9 cellular contexts compared by ENCODE assay signal in the genomic region with DNA sequence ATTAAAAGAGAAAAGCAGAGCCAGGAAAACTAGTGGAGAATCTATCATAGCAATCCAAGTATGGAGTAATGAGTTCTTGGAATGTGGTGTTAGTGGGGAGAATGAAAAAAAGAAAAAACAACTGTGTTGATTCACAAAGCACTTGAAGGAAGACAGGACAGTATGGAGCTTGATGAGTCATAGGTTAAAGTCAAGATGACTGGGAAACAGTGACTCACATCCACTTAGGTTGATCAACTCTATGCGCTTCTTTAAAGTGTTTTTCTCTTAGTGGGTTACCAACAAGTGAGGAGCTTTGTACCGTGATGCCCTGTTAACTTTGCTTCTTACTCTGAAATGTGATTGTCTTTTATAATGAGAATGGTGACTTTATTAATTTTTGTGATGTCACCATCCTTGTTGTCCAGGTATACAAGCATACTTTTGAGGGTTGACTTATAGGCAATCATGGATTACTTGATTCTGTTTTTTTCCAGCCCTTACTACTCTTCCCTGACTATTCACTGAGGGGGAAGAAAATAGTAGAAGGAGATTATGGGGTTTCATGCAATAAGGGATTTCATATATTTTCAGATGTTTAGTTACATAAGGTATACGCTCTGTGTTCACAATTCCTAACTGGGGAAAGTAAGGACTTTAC. TPM values are rescaled to one million over a fixed set of nuclear protein-coding genes. Genes with fewer than 3 reads are reported as not detected.
A peak's percentile ranks its signal among the peaks of the same experiment; 100 is the strongest.
DNase-seq lines count a peak whose midpoint lies in the region; ATAC-seq and TF ChIP-seq lines count a peak whose summit lies in the region.
"Had no signal": no experiment of that assay in that cellular context is flagged by ENCODE, and none has a peak within 500 bp of the region (broad histone marks: within the 10 kb centered on the region; RNA-seq: fewer than 3 reads in every experiment).

No MANE protein-coding gene starts in this region.

- no peak overlapping the region for H3K4me3 ChIP-seq in HEK293 (ENCODE audit: low read depth, low read length)
- H3K4me3 ChIP-seq in Panc1 (ENCODE audit: low read depth in 2 of 2, low read length in 2 of 2): no peak overlapping the region
- no peak overlapping the region for H3K4me3 ChIP-seq in fibroblast of mammary gland (ENCODE audit: control insufficient read depth, low read depth, low read length)

- H3K27me3 ChIP-seq in Panc1 (ENCODE audit: control insufficient read depth, insufficient read depth, low read length): no peaks in the 10 kb centered on the region

- H3K27me3 Mint-ChIP-seq in WTC11 (ENCODE audit: low read depth) (no peaks in the 10 kb centered on the region), progenitor cell of endocrine pancreas (no peaks in the 10 kb centered on the region)
- H3K27me3 Mint-ChIP-seq: memory B cell had no signal

- H3K36me3 Mint-ChIP-seq in WTC11: no peaks in the 10 kb centered on the region
- no peaks in the 10 kb centered on the region for H3K36me3 Mint-ChIP-seq in progenitor cell of endocrine pancreas (ENCODE audit: insufficient read depth)
- H3K36me3 Mint-ChIP-seq: memory B cell had no signal

- DNase-seq in Daoy (ENCODE audit: low read depth): peak; percentile 94
- DNase-seq in Panc1 (ENCODE audit: low read depth, low spot score): peak; percentile 69
- peak; percentile 100 for DNase-seq in fibroblast of mammary gland (ENCODE audit: low read depth)
- no peak for DNase-seq in WTC11 (ENCODE audit: low spot score)
- no peak for DNase-seq in progenitor cell of endocrine pancreas (ENCODE audit: low spot score, unreplicated experiment)
- DNase-seq in germinal center (ENCODE audit: low spot score): no peak

- intact Hi-C loops in Panc1 (cut with micrococcal nuclease; ENCODE audit: unreplicated experiment): no loop called here

- H3K27ac Mint-ChIP-seq in WTC11: no peak overlapping the region
- no peak overlapping the region for H3K27ac Mint-ChIP-seq in progenitor cell of endocrine pancreas

- TF ChIP-seq CTCF in HEK293 (tag by site-specific recombination; IDR thresholded peaks at IDR 0.05): no peak
- TF ChIP-seq CTCF in Panc1 (IDR thresholded peaks at IDR 0.05): no peak
- TF ChIP-seq CTCF in fibroblast of mammary gland (conservative IDR thresholded peaks at IDR 0.05; ENCODE audit: control insufficient read depth, insufficient read depth, low read depth, low read length): no peak
- TF ChIP-seq CTCF in WTC11 (IDR thresholded peaks at IDR 0.05): no peak
- TF ChIP-seq CTCF in progenitor cell of endocrine pancreas (IDR thresholded peaks at IDR 0.05; ENCODE audit: unreplicated experiment): no peak

- H3K4me1 Mint-ChIP-seq in WTC11 (no peaks in the 10 kb centered on the region), progenitor cell of endocrine pancreas (ENCODE audit: low read depth) (no peaks in the 10 kb centered on the region)
- H3K4me1 Mint-ChIP-seq: memory B cell had no signal

- CTCF ChIA-PET in HEK293 (lab: Yijun Ruan, JAX) (interaction anchor here (0.7 kb wide), 1 partner anchor 1733 kb away, joined by 3 read pairs; no protein-coding TSS in a partner anchor), Panc1 (lab: Charles Lee) (no interaction called here), WTC11 (lab: Charles Lee) (no interaction called here)

- H3K9me3 ChIP-seq in HEK293 (ENCODE audit: control insufficient read depth, insufficient read depth, low read depth, low read length) (no peaks in the 10 kb centered on the region), Panc1 (ENCODE audit: control insufficient read depth, insufficient read depth, low read depth, low read length) (no peaks in the 10 kb centered on the region)

- ATAC-seq in Panc1 (no peak), WTC11 (no peak), HG03565 (IDR thresholded peaks at IDR 0.05; ENCODE audit: unreplicated experiment) (no peak)

- POLR2A ChIA-PET in HEK293 (lab: Yijun Ruan, JAX): no interaction called here
- POLR2A ChIA-PET in Panc1 (lab: Charles Lee): no interaction called here
- POLR2A ChIA-PET in WTC11 (lab: Charles Lee): interaction anchor here (0.6 kb wide), 1 partner anchor 30 kb away, joined by 4 read pairs; no protein-coding TSS in a partner anchor

- BruUV-seq in Panc1 (replicated peaks; lab: Mats Ljungman, UMichigan): no TSS peak

- H3K4me3 Mint-ChIP-seq in WTC11 (no peak overlapping the region), progenitor cell of endocrine pancreas (ENCODE audit: low read depth) (no peak overlapping the region)
- H3K4me3 Mint-ChIP-seq: memory B cell had no signal

- H3K9me3 Mint-ChIP-seq in WTC11: no peaks in the 10 kb centered on the region
- peaks cover 6% of the 10 kb centered on the region for H3K9me3 Mint-ChIP-seq in progenitor cell of endocrine pancreas (ENCODE audit: low read depth)

- in situ Hi-C loops in Panc1 (cut with HindIII; ENCODE audit: low pct_unique_long_range_greater_than_20kb, low sequenced_read_pairs): no loop called here

- no peak overlapping the region for H3K27ac ChIP-seq in HEK293 (ENCODE audit: extremely low read depth, low read depth, low read length)
- H3K27ac ChIP-seq in Panc1 (ENCODE audit: low read length): no peak overlapping the region

- H3K36me3 ChIP-seq in HEK293 (ENCODE audit: control insufficient read depth in 2 of 2, insufficient read depth in 1 of 2, low read length in 2 of 2): no peaks in the 10 kb centered on the region
- H3K36me3 ChIP-seq in Panc1 (ENCODE audit: control insufficient read depth, insufficient read depth, low read length): no peaks in the 10 kb centered on the region

- no peaks in the 10 kb centered on the region; the same call in 1 of the 2 replicates for H3K4me1 ChIP-seq in HEK293 (ENCODE audit: control insufficient read depth, insufficient read depth, low read length)
- no peaks in the 10 kb centered on the region for H3K4me1 ChIP-seq in Panc1 (ENCODE audit: control insufficient read depth, insufficient read depth, low read length)

TF ChIP-seq in HEK293, 187 proteins besides CTCF, POLR2A, EP300 and RAD21 (continues in another document):
- TF ChIP-seq RBAK (tag by site-specific recombination; IDR thresholded peaks at IDR 0.05) (no peak), ZNF133 (tag by site-specific recombination; IDR thresholded peaks at IDR 0.05) (no peak)
- TF ChIP-seq, protein P1, sequence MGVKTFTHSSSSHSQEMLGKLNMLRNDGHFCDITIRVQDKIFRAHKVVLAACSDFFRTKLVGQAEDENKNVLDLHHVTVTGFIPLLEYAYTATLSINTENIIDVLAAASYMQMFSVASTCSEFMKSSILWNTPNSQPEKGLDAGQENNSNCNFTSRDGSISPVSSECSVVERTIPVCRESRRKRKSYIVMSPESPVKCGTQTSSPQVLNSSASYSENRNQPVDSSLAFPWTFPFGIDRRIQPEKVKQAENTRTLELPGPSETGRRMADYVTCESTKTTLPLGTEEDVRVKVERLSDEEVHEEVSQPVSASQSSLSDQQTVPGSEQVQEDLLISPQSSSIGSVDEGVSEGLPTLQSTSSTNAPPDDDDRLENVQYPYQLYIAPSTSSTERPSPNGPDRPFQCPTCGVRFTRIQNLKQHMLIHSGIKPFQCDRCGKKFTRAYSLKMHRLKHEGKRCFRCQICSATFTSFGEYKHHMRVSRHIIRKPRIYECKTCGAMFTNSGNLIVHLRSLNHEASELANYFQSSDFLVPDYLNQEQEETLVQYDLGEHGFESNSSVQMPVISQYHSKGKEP (tag by site-specific recombination; IDR thresholded peaks at IDR 0.05): no peak

TF ChIP-seq in WTC11, 78 proteins besides CTCF, POLR2A, EP300 and RAD21:
- TF ChIP-seq NR1H2 (CRISPR knock-in tag; IDR thresholded peaks at IDR 0.05): no peak

RNA-seq across cellular contexts. Expression of a gene that starts 32.1 kb away (rescaled TPM):
- total RNA-seq in Daoy (2014; rRNA removed; shearing (Covaris generic)): 45.0 and 45.9 TPM in 2 replicates
- total RNA-seq in Panc1 (2021; ENCODE audit: unreplicated experiment) (7.3 TPM), WTC11 (2021) (7.4 to 8.4 TPM (median 8.3 TPM) in 3 replicates), progenitor cell of endocrine pancreas (5.4 and 6.7 TPM in 2 replicates)
- polyA plus RNA-seq in Panc1 (2012; ENCODE audit: insufficient read length): 5.6 TPM

Comparison
In these comparisons a context has a peak if more than half of its experiments do, and no peak if none do; other contexts are left out.
1. DNase-seq: peak in Daoy (single experiment), Panc1 (single experiment) and fibroblast of mammary gland (single experiment); none in WTC11 (single experiment), progenitor cell of endocrine pancreas (single experiment) and germinal center (single experiment).